ENCODE assay signal across 28 cellular contexts in genomic region chr1:209491496-209491895, GRCh38.
"Had no signal": no experiment of that assay in that cellular context is flagged by ENCODE, and none has a peak within 500 bp of the region (broad histone marks: within the 10 kb centered on the region; RNA-seq: fewer than 3 reads in every experiment).

No MANE protein-coding gene starts in this region.

- H3K4me1 Mint-ChIP-seq: neural crest cell; stimulated activated effector memory CD8-positive, alpha-beta T cell treated with anti-CD3 and anti-CD28 coated beads, Interleukin-12 subunit alpha, Interleukin-12 subunit beta, amount 100 ng/mL, for 72 hours; stimulated activated naive B cell treated with anti-CD40 and anti-IgM and Interleukin-4, amounts not matched to agents 10 μg/mL and 1 μg/mL and 100 μg/mL, for 72 hours had no signal

- H3K9me3 ChIP-seq: ovary, right lobe of liver, thoracic aorta, thyroid gland, vagina had no signal

- H3K79me2 ChIP-seq: parathyroid adenoma had no signal

- H3K9ac ChIP-seq: parathyroid adenoma had no signal

- H3K27me3 ChIP-seq: ovary, right lobe of liver, sigmoid colon, stomach, thyroid gland, tibial nerve, upper lobe of left lung, vagina had no signal

- H3K27me3 Mint-ChIP-seq: stimulated activated naive B cell treated with anti-CD40 and anti-IgM and Interleukin-4, amounts not matched to agents 10 μg/mL and 1 μg/mL and 100 μg/mL, for 72 hours; stimulated activated naive CD8-positive, alpha-beta T cell treated with anti-CD3 and anti-CD28 coated beads, Interleukin-15, Interleukin-2, amounts not matched to agents 100 ng/mL and 50 ng/mL, for 24 hours had no signal

- ATAC-seq: natural killer cell treated with Interleukin-12 subunit alpha and Interleukin-12 subunit beta and Interleukin-15 and Interleukin-18, amount 100 ng/mL, for 72 hours; psoas muscle; right cardiac atrium; right lobe of liver; stimulated activated effector memory CD8-positive, alpha-beta T cell treated with anti-CD3 and anti-CD28 coated beads, Interleukin-12 subunit alpha, Interleukin-12 subunit beta, amount 100 ng/mL, for 72 hours; stimulated activated naive B cell treated with anti-CD40 and anti-IgM and Interleukin-4, amounts not matched to agents 10 μg/mL and 1 μg/mL and 100 μg/mL, for 72 hours had no signal

- H3K9me3 Mint-ChIP-seq: neural crest cell had no signal

- H2AFZ ChIP-seq: parathyroid adenoma had no signal

- H3K36me3 Mint-ChIP-seq: stimulated activated effector memory CD8-positive, alpha-beta T cell treated with anti-CD3 and anti-CD28 coated beads, Interleukin-12 subunit alpha, Interleukin-12 subunit beta, amount 100 ng/mL, for 72 hours had no signal

- H3K4me3 ChIP-seq: ovary, psoas muscle, right lobe of liver, sigmoid colon, stomach, thoracic aorta, thyroid gland, tibial nerve, upper lobe of left lung, vagina had no signal

- DNase-seq: nephron progenitor cell; occipital lobe; ovary; posterior cingulate gyrus; psoas muscle; right cardiac atrium; right lobe of liver; sigmoid colon; small intestine; stimulated activated CD4-positive, alpha-beta T cell treated with anti-CD3 and anti-CD28 coated beads, Interleukin-15, amount 100 ng/mL, for 24 hours; stimulated activated CD4-positive, alpha-beta T cell treated with anti-CD3 and anti-CD28 coated beads, Interleukin-2, amount 100 ng/mL, for 24 hours; stimulated activated CD4-positive, alpha-beta T cell treated with anti-CD3 and anti-CD28 coated beads, Interleukin-2, amount 100 ng/mL, for 48 hours; stimulated activated CD4-positive, alpha-beta T cell treated with anti-CD3 and anti-CD28 coated beads, Interleukin-4, amount 100 ng/mL, for 24 hours; stimulated activated naive B cell treated with anti-CD40 and anti-IgM and Interleukin-4, amounts not matched to agents 10 μg/mL and 1 μg/mL and 100 μg/mL, for 72 hours; stimulated activated naive CD4-positive, alpha-beta T cell treated with Interleukin-2 at 50 U/mL for 16 hours; stomach; thyroid gland; trophoblast cell; upper lobe of left lung had no signal

- H3K27ac Mint-ChIP-seq: natural killer cell treated with Interleukin-12 subunit alpha and Interleukin-12 subunit beta and Interleukin-15 and Interleukin-18, amount 100 ng/mL, for 72 hours; progenitor cell of endocrine pancreas; stimulated activated effector memory CD8-positive, alpha-beta T cell treated with anti-CD3 and anti-CD28 coated beads, Interleukin-12 subunit alpha, Interleukin-12 subunit beta, amount 100 ng/mL, for 72 hours; stimulated activated naive B cell treated with anti-CD40 and anti-IgM and Interleukin-4, amounts not matched to agents 10 μg/mL and 1 μg/mL and 100 μg/mL, for 72 hours; stimulated activated naive CD8-positive, alpha-beta T cell treated with anti-CD3 and anti-CD28 coated beads, Interleukin-15, Interleukin-2, amounts not matched to agents 100 ng/mL and 50 ng/mL, for 24 hours had no signal

- H3K4me1 ChIP-seq: parathyroid adenoma, psoas muscle, sigmoid colon, thyroid gland, tibial nerve, vagina had no signal

- H3K36me3 ChIP-seq: ovary, right lobe of liver, sigmoid colon, stomach, thoracic aorta, thyroid gland, tibial nerve, upper lobe of left lung, vagina had no signal

- H3K27ac ChIP-seq: ovary, parathyroid adenoma, psoas muscle, right lobe of liver, sigmoid colon, stomach, thoracic aorta, thyroid gland, tibial nerve, upper lobe of left lung, vagina had no signal

- H3K4me3 Mint-ChIP-seq: natural killer cell treated with Interleukin-12 subunit alpha and Interleukin-12 subunit beta and Interleukin-15 and Interleukin-18, amount 100 ng/mL, for 72 hours; nephron progenitor cell; neural crest cell; stimulated activated effector memory CD8-positive, alpha-beta T cell treated with anti-CD3 and anti-CD28 coated beads, Interleukin-12 subunit alpha, Interleukin-12 subunit beta, amount 100 ng/mL, for 72 hours; stimulated activated naive B cell treated with anti-CD40 and anti-IgM and Interleukin-4, amounts not matched to agents 10 μg/mL and 1 μg/mL and 100 μg/mL, for 72 hours; stimulated activated naive CD8-positive, alpha-beta T cell treated with anti-CD3 and anti-CD28 coated beads, Interleukin-15, Interleukin-2, amounts not matched to agents 100 ng/mL and 50 ng/mL, for 24 hours had no signal
